ENCODE assay signal across 1 cellular context in the genomic region with DNA sequence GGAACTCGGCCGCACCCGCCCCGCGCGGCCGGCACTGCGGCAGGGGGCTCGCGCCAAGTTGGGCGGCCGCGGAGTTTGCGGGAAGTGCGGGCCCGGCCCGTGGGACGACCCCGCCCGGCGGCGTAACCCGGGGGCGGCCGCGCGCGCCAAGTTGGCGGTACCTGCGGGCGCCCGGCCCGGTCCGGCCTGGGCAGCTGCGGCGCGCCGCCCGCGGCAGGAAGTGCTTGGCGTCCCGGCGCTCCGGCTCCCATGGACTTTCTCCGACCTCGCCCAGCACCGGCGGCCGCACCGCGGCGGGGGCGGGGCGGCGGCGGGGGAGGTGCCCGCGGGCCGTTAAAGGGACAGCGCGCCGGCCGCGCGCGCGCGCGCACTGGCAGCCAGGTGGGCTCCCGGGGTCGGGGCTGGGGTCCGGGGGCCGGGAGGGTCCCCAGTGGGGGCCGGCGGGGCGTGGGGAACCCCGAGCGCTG.
TF ChIP-seq lines count a peak whose summit lies in the region.

A gene with protein sequence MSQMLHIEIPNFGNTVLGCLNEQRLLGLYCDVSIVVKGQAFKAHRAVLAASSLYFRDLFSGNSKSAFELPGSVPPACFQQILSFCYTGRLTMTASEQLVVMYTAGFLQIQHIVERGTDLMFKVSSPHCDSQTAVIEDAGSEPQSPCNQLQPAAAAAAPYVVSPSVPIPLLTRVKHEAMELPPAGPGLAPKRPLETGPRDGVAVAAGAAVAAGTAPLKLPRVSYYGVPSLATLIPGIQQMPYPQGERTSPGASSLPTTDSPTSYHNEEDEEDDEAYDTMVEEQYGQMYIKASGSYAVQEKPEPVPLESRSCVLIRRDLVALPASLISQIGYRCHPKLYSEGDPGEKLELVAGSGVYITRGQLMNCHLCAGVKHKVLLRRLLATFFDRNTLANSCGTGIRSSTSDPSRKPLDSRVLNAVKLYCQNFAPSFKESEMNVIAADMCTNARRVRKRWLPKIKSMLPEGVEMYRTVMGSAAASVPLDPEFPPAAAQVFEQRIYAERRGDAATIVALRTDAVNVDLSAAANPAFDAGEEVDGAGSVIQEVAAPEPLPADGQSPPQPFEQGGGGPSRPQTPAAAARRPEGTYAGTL (minus strand): TSS at position 262 of the 467 bp plus-strand sequence. CDS start 44,768 bp downstream, outside the sequence.

TF ChIP-seq in K562, 482 proteins besides CTCF, POLR2A, EP300 and RAD21 (continued from another document and continues in another):
- TF ChIP-seq, protein P1, sequence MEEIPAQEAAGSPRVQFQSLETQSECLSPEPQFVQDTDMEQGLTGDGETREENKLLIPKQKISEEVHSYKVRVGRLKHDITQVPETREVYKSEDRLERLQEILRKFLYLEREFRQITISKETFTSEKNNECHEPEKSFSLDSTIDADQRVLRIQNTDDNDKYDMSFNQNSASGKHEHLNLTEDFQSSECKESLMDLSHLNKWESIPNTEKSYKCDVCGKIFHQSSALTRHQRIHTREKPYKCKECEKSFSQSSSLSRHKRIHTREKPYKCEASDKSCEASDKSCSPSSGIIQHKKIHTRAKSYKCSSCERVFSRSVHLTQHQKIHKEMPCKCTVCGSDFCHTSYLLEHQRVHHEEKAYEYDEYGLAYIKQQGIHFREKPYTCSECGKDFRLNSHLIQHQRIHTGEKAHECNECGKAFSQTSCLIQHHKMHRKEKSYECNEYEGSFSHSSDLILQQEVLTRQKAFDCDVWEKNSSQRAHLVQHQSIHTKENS (CRISPR knock-in tag; IDR thresholded peaks at IDR 0.05): no peak
- TF ChIP-seq ZEB2 (IDR thresholded peaks at IDR 0.05) (no peak), SLC30A9 (CRISPR knock-in tag; IDR thresholded peaks at IDR 0.05) (no peak), HNRNPUL1 (IDR thresholded peaks at IDR 0.05; ENCODE audit: low read length) (no peak), ZNF124 (CRISPR knock-in tag; IDR thresholded peaks at IDR 0.05) (no peak), PHF8 (IDR thresholded peaks at IDR 0.05; ENCODE audit: borderline replicate concordance, low read length) (peak; percentile 43; the same call in 1 of the 2 replicates), FIP1L1 (IDR thresholded peaks at IDR 0.05; ENCODE audit: low read depth, low read length, poor library complexity, severe bottlenecking) (no peak), ARID1B (IDR thresholded peaks at IDR 0.05) (no peak), DIDO1 (tag; IDR thresholded peaks at IDR 0.05; ENCODE audit: low read depth) (no peak), ZNF695 (CRISPR knock-in tag; IDR thresholded peaks at IDR 0.05) (no peak), ZNF507 (tag; conservative IDR thresholded peaks at IDR 0.05) (no peak), RB1 (IDR thresholded peaks at IDR 0.05; ENCODE audit: low read depth) (0 out of 2 replicates have a peak, but pooled peaks have one; percentile 51), PHB (CRISPR knock-in tag; IDR thresholded peaks at IDR 0.05) (no peak), CHD2 (IDR thresholded peaks at IDR 0.05; ENCODE audit: low read depth, low read length) (no peak), SAFB (IDR thresholded peaks at IDR 0.05; ENCODE audit: borderline replicate concordance, low read depth, low read length) (no peak), TCF7L2 (IDR thresholded peaks at IDR 0.05; ENCODE audit: low read depth, low read length) (no peak), HIVEP1 (CRISPR knock-in tag; IDR thresholded peaks at IDR 0.05) (no peak), LARP7 (IDR thresholded peaks at IDR 0.05) (no peak), MCM3 (IDR thresholded peaks at IDR 0.05) (no peak), ZNF3 (CRISPR knock-in tag; IDR thresholded peaks at IDR 0.05) (no peak), ZSCAN29 (IDR thresholded peaks at IDR 0.05) (no peak), JUND (IDR thresholded peaks at IDR 0.05; ENCODE audit: borderline replicate concordance, low read depth, low read length) (no peak), JUND (tag; IDR thresholded peaks at IDR 0.05; ENCODE audit: borderline replicate concordance, low read depth, low read length) (no peak), OTX1 (CRISPR knock-in tag; IDR thresholded peaks at IDR 0.05) (no peak), RBBP5 (IDR thresholded peaks at IDR 0.05; ENCODE audit: borderline replicate concordance, insufficient read depth, low read length, poor library complexity, severe bottlenecking) (peak; percentile 55), HCFC1 (IDR thresholded peaks at IDR 0.05; ENCODE audit: low read depth, low read length) (no peak), TARDBP (IDR thresholded peaks at IDR 0.05) (no peak), ARID2 (IDR thresholded peaks at IDR 0.05) (no peak), FOXP1 (CRISPR knock-in tag; IDR thresholded peaks at IDR 0.05) (no peak), ZNF766 (CRISPR knock-in tag; conservative IDR thresholded peaks at IDR 0.05) (0 out of 2 replicates have a peak, but pooled peaks have one; percentile 41), PHTF2 (CRISPR knock-in tag; IDR thresholded peaks at IDR 0.05) (no peak), SIRT6 (IDR thresholded peaks at IDR 0.05; ENCODE audit: low read depth, low read length) (no peak), BRD4 (IDR thresholded peaks at IDR 0.05) (no peak), HDAC2 (IDR thresholded peaks at IDR 0.05) (no peak), CTBP1 (IDR thresholded peaks at IDR 0.05; ENCODE audit: borderline replicate concordance) (peak; percentile 20; the same call in 1 of the 2 replicates), ZNF780A (CRISPR knock-in tag; IDR thresholded peaks at IDR 0.05) (no peak), TAF1 (IDR thresholded peaks at IDR 0.05; ENCODE audit: control insufficient read depth, extremely low read depth, insufficient read depth, low read length, severe bottlenecking) (peak; percentile 67), ELF1 (tag; IDR thresholded peaks at IDR 0.05) (peak; percentile 58; the same call in 1 of the 2 replicates), ZNF347 (CRISPR knock-in tag; IDR thresholded peaks at IDR 0.05; ENCODE audit: low read depth) (no peak), ZNF175 (CRISPR knock-in tag; IDR thresholded peaks at IDR 0.05; ENCODE audit: low read depth) (no peak), DACH1 (IDR thresholded peaks at IDR 0.05; ENCODE audit: partially characterized antibody) (no peak), KAT7 (CRISPR knock-in tag; IDR thresholded peaks at IDR 0.05; ENCODE audit: borderline replicate concordance) (no peak), BCOR (IDR thresholded peaks at IDR 0.05) (no peak), NCOA6 (IDR thresholded peaks at IDR 0.05) (no peak), SPI1 (IDR thresholded peaks at IDR 0.05; ENCODE audit: borderline replicate concordance, low read depth, low read length) (peak; percentile 22; the same call in 1 of the 2 replicates), SIX5 (IDR thresholded peaks at IDR 0.05; ENCODE audit: borderline replicate concordance in 1 of 2, insufficient read depth in 1 of 2, low read depth in 1 of 2, low read length in 2 of 2) (no peak), ZNF644 (tag; IDR thresholded peaks at IDR 0.05; ENCODE audit: low read depth) (no peak), BMI1 (IDR thresholded peaks at IDR 0.05; ENCODE audit: low read length) (no peak), ZBTB8A (IDR thresholded peaks at IDR 0.05; ENCODE audit: partially characterized antibody) (no peak)
- TF ChIP-seq, protein P2, sequence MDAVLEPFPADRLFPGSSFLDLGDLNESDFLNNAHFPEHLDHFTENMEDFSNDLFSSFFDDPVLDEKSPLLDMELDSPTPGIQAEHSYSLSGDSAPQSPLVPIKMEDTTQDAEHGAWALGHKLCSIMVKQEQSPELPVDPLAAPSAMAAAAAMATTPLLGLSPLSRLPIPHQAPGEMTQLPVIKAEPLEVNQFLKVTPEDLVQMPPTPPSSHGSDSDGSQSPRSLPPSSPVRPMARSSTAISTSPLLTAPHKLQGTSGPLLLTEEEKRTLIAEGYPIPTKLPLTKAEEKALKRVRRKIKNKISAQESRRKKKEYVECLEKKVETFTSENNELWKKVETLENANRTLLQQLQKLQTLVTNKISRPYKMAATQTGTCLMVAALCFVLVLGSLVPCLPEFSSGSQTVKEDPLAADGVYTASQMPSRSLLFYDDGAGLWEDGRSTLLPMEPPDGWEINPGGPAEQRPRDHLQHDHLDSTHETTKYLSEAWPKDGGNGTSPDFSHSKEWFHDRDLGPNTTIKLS (IDR thresholded peaks at IDR 0.05; ENCODE audit: borderline replicate concordance, low read depth): no peak
- TF ChIP-seq, protein P3, sequence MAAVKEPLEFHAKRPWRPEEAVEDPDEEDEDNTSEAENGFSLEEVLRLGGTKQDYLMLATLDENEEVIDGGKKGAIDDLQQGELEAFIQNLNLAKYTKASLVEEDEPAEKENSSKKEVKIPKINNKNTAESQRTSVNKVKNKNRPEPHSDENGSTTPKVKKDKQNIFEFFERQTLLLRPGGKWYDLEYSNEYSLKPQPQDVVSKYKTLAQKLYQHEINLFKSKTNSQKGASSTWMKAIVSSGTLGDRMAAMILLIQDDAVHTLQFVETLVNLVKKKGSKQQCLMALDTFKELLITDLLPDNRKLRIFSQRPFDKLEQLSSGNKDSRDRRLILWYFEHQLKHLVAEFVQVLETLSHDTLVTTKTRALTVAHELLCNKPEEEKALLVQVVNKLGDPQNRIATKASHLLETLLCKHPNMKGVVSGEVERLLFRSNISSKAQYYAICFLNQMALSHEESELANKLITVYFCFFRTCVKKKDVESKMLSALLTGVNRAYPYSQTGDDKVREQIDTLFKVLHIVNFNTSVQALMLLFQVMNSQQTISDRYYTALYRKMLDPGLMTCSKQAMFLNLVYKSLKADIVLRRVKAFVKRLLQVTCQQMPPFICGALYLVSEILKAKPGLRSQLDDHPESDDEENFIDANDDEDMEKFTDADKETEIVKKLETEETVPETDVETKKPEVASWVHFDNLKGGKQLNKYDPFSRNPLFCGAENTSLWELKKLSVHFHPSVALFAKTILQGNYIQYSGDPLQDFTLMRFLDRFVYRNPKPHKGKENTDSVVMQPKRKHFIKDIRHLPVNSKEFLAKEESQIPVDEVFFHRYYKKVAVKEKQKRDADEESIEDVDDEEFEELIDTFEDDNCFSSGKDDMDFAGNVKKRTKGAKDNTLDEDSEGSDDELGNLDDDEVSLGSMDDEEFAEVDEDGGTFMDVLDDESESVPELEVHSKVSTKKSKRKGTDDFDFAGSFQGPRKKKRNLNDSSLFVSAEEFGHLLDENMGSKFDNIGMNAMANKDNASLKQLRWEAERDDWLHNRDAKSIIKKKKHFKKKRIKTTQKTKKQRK (IDR thresholded peaks at IDR 0.05; ENCODE audit: borderline replicate concordance, low read depth, low read length): no peak
- TF ChIP-seq, protein P4, sequence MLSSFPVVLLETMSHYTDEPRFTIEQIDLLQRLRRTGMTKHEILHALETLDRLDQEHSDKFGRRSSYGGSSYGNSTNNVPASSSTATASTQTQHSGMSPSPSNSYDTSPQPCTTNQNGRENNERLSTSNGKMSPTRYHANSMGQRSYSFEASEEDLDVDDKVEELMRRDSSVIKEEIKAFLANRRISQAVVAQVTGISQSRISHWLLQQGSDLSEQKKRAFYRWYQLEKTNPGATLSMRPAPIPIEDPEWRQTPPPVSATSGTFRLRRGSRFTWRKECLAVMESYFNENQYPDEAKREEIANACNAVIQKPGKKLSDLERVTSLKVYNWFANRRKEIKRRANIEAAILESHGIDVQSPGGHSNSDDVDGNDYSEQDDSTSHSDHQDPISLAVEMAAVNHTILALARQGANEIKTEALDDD (IDR thresholded peaks at IDR 0.05): no peak
- TF ChIP-seq, protein P5, sequence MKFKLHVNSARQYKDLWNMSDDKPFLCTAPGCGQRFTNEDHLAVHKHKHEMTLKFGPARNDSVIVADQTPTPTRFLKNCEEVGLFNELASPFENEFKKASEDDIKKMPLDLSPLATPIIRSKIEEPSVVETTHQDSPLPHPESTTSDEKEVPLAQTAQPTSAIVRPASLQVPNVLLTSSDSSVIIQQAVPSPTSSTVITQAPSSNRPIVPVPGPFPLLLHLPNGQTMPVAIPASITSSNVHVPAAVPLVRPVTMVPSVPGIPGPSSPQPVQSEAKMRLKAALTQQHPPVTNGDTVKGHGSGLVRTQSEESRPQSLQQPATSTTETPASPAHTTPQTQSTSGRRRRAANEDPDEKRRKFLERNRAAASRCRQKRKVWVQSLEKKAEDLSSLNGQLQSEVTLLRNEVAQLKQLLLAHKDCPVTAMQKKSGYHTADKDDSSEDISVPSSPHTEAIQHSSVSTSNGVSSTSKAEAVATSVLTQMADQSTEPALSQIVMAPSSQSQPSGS (CRISPR knock-in tag; IDR thresholded peaks at IDR 0.05): no peak
- TF ChIP-seq, protein P6, sequence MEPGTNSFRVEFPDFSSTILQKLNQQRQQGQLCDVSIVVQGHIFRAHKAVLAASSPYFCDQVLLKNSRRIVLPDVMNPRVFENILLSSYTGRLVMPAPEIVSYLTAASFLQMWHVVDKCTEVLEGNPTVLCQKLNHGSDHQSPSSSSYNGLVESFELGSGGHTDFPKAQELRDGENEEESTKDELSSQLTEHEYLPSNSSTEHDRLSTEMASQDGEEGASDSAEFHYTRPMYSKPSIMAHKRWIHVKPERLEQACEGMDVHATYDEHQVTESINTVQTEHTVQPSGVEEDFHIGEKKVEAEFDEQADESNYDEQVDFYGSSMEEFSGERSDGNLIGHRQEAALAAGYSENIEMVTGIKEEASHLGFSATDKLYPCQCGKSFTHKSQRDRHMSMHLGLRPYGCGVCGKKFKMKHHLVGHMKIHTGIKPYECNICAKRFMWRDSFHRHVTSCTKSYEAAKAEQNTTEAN (CRISPR knock-in tag; IDR thresholded peaks at IDR 0.05): no peak
- TF ChIP-seq, protein P7, sequence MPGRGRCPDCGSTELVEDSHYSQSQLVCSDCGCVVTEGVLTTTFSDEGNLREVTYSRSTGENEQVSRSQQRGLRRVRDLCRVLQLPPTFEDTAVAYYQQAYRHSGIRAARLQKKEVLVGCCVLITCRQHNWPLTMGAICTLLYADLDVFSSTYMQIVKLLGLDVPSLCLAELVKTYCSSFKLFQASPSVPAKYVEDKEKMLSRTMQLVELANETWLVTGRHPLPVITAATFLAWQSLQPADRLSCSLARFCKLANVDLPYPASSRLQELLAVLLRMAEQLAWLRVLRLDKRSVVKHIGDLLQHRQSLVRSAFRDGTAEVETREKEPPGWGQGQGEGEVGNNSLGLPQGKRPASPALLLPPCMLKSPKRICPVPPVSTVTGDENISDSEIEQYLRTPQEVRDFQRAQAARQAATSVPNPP (IDR thresholded peaks at IDR 0.05; ENCODE audit: borderline replicate concordance, insufficient read depth, insufficient read length): no peak
- TF ChIP-seq, protein P8, sequence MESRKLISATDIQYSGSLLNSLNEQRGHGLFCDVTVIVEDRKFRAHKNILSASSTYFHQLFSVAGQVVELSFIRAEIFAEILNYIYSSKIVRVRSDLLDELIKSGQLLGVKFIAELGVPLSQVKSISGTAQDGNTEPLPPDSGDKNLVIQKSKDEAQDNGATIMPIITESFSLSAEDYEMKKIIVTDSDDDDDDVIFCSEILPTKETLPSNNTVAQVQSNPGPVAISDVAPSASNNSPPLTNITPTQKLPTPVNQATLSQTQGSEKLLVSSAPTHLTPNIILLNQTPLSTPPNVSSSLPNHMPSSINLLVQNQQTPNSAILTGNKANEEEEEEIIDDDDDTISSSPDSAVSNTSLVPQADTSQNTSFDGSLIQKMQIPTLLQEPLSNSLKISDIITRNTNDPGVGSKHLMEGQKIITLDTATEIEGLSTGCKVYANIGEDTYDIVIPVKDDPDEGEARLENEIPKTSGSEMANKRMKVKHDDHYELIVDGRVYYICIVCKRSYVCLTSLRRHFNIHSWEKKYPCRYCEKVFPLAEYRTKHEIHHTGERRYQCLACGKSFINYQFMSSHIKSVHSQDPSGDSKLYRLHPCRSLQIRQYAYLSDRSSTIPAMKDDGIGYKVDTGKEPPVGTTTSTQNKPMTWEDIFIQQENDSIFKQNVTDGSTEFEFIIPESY (CRISPR knock-in tag; IDR thresholded peaks at IDR 0.05): no peak
